In the genomic region with DNA sequence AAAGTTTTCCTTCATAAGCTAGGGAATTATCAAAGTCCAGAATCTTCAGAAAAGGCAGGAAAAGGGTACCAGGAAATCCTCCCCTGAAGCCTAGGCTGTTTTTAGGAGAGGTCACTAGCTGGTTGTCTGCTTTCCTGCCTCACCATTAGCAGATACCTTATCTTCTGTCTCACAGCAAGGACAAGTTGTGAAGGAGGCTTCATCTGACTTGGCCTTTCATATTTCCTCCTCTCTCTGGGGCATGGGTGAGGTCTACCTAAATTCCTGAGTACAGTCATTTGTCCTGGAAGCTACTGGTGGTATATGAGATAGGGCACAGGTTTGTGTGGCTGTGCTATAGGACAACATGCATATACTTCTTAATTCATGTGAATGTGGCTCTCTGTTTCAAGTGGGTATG, we compare ENCODE assay signal across 10 cellular contexts. TPM values are rescaled to one million over a fixed set of nuclear protein-coding genes. Genes with fewer than 3 reads are reported as not detected.
DNase-seq lines count a peak whose midpoint lies in the region; ATAC-seq and TF ChIP-seq lines count a peak whose summit lies in the region.
"Had no signal": no experiment of that assay in that cellular context is flagged by ENCODE, and none has a peak within 500 bp of the region (broad histone marks: within the 10 kb centered on the region; RNA-seq: fewer than 3 reads in every experiment).

No MANE protein-coding gene starts in this region.

- peak overlapping the region; percentile 84 for H3K27ac ChIP-seq in CD4-positive, CD25-positive, alpha-beta regulatory T cell (ENCODE audit: insufficient read depth, low read length, poor library complexity, severe bottlenecking)
- no peak overlapping the region for H3K27ac ChIP-seq in endodermal cell (ENCODE audit: low read depth, low read length)

- H3K4me3 ChIP-seq in CD4-positive, CD25-positive, alpha-beta regulatory T cell (ENCODE audit: low read depth, low read length): peak overlapping the region; percentile 89
- H3K4me3 ChIP-seq in endodermal cell (ENCODE audit: low read length): peak overlapping the region; percentile 91

- TF ChIP-seq CTCF in endodermal cell (conservative IDR thresholded peaks at IDR 0.05) (no peak), osteocyte (IDR thresholded peaks at IDR 0.05) (no peak)

- peaks cover 70% of the 10 kb centered on the region for H3K4me1 ChIP-seq in CD4-positive, CD25-positive, alpha-beta regulatory T cell (ENCODE audit: control insufficient read depth, insufficient read depth, low read length, poor library complexity, severe bottlenecking)
- H3K4me1 ChIP-seq in endodermal cell (ENCODE audit: control insufficient read depth, insufficient read depth, low read length): peaks cover 9% of the 10 kb centered on the region

- peak in 1 of 3 donors; percentile 15 for DNase-seq in CD4-positive, CD25-positive, alpha-beta regulatory T cell
- DNase-seq in NCI-H226 (peak; percentile 26), endodermal cell (no peak), osteocyte (ENCODE audit: extremely low spot score, unreplicated experiment) (no peak), iPS-NIHi11 (ENCODE audit: low spot score) (no peak), glomerular visceral epithelial cell (ENCODE audit: extremely low spot score) (no peak), T-helper 9 cell (no peak)
- DNase-seq: amniotic stem cell, nucleus accumbens had no signal

- H3K36me3 ChIP-seq in CD4-positive, CD25-positive, alpha-beta regulatory T cell (ENCODE audit: control insufficient read depth, insufficient read depth, low read length): peaks cover 4% of the 10 kb centered on the region
- H3K36me3 ChIP-seq in endodermal cell (ENCODE audit: control insufficient read depth, insufficient read depth, low read length): peaks cover 10% of the 10 kb centered on the region

- no peak overlapping the region for H3K9ac ChIP-seq in endodermal cell (ENCODE audit: extremely low read depth, low read length, poor library complexity, severe bottlenecking)

- H3K27me3 Mint-ChIP-seq in CD4-positive, CD25-positive, alpha-beta regulatory T cell: no peaks in the 10 kb centered on the region
- H3K27me3 Mint-ChIP-seq in endodermal cell (ENCODE audit: insufficient read depth): peaks cover 4% of the 10 kb centered on the region
- H3K27me3 Mint-ChIP-seq in osteocyte (ENCODE audit: unreplicated experiment): no peaks in the 10 kb centered on the region

- H3K36me3 Mint-ChIP-seq in CD4-positive, CD25-positive, alpha-beta regulatory T cell: peaks cover 2% of the 10 kb centered on the region
- H3K36me3 Mint-ChIP-seq in endodermal cell (ENCODE audit: low read depth) (peaks cover 2% of the 10 kb centered on the region), osteocyte (ENCODE audit: unreplicated experiment) (peaks cover 6% of the 10 kb centered on the region)

- no peak for ATAC-seq in CD4-positive, CD25-positive, alpha-beta regulatory T cell (ENCODE audit: low read depth in 2 of 2)
- no peak for ATAC-seq in GM18511 (IDR thresholded peaks at IDR 0.05; ENCODE audit: unreplicated experiment)

- peaks cover 40 to 71% (median 54%) of the 10 kb centered on the region in 4 donors for H3K4me1 Mint-ChIP-seq in CD4-positive, CD25-positive, alpha-beta regulatory T cell
- H3K4me1 Mint-ChIP-seq in endodermal cell (peaks cover 62% of the 10 kb centered on the region), osteocyte (ENCODE audit: unreplicated experiment) (peaks cover 62% of the 10 kb centered on the region)

- no peaks in the 10 kb centered on the region for H3K9me3 ChIP-seq in CD4-positive, CD25-positive, alpha-beta regulatory T cell (ENCODE audit: control insufficient read depth in 2 of 2, low read length in 2 of 2)
- no peaks in the 10 kb centered on the region for H3K9me3 ChIP-seq in endodermal cell (ENCODE audit: control insufficient read depth, low read length)

- peak overlapping the region; percentile 75 to 91 (median 89) for H3K27ac Mint-ChIP-seq in CD4-positive, CD25-positive, alpha-beta regulatory T cell
- H3K27ac Mint-ChIP-seq in endodermal cell (no peak overlapping the region), osteocyte (ENCODE audit: unreplicated experiment) (peak overlapping the region; percentile 85)

- H3K27me3 ChIP-seq in CD4-positive, CD25-positive, alpha-beta regulatory T cell (ENCODE audit: control insufficient read depth, insufficient read depth, low read length): no peaks in the 10 kb centered on the region
- H3K27me3 ChIP-seq in endodermal cell (ENCODE audit: control insufficient read depth, insufficient read depth, low read length, poor library complexity, severe bottlenecking): no peaks in the 10 kb centered on the region

- H3K9me3 Mint-ChIP-seq in CD4-positive, CD25-positive, alpha-beta regulatory T cell: no peaks in the 10 kb centered on the region
- H3K9me3 Mint-ChIP-seq in endodermal cell (no peaks in the 10 kb centered on the region), osteocyte (ENCODE audit: unreplicated experiment) (no peaks in the 10 kb centered on the region)

- H3K4me3 Mint-ChIP-seq in CD4-positive, CD25-positive, alpha-beta regulatory T cell: peak overlapping the region; percentile 91 to 92 (median 91)
- H3K4me3 Mint-ChIP-seq in endodermal cell (peak overlapping the region; percentile 74), osteocyte (ENCODE audit: unreplicated experiment) (peak overlapping the region; percentile 87)

RNA-seq across cellular contexts. Expression of gene FOXJ2, which starts 2.3 kb away (rescaled TPM):
- total RNA-seq in CD4-positive, CD25-positive, alpha-beta regulatory T cell: 26.1 TPM
- polyA plus RNA-seq in CD4-positive, CD25-positive, alpha-beta regulatory T cell: 1 to 10 TPM; 6.6 to 9.5 (median 8.1) TPM
- 10 to 100 TPM; 10.8 to 21.2 TPM for total RNA-seq in endodermal cell
- 13.5 TPM for polyA plus RNA-seq in endodermal cell (2013, experiment 1 of 2)
- 13.4 TPM for polyA plus RNA-seq in endodermal cell (2013, experiment 2 of 2)
- 20.3 and 21.4 TPM in 2 replicates for total RNA-seq in osteocyte

RNA-seq across cellular contexts. Expression of gene C3AR1, which starts 31.4 kb away (rescaled TPM):
- total RNA-seq in CD4-positive, CD25-positive, alpha-beta regulatory T cell: 2.7 TPM
- polyA plus RNA-seq in CD4-positive, CD25-positive, alpha-beta regulatory T cell: 10 to 100 TPM in 2 of 4 donors, 1 to 10 TPM in 2; 6.5 to 12.7 (median 9.5) TPM
- total RNA-seq in endodermal cell: not detected
- polyA plus RNA-seq in endodermal cell (2013, experiment 1 of 2): not detected
- polyA plus RNA-seq in endodermal cell (2013, experiment 2 of 2): not detected
- not detected in 2 replicates for total RNA-seq in osteocyte

RNA-seq across cellular contexts. Expression of gene NECAP1, which starts 47.3 kb away (rescaled TPM):
- total RNA-seq in CD4-positive, CD25-positive, alpha-beta regulatory T cell: 78.3 TPM
- polyA plus RNA-seq in CD4-positive, CD25-positive, alpha-beta regulatory T cell: 10 to 100 TPM; 20.5 to 34.8 (median 23.8) TPM
- 10 to 100 TPM; 19.9 to 33.9 TPM for total RNA-seq in endodermal cell
- polyA plus RNA-seq in endodermal cell (2013, experiment 1 of 2): 20.3 TPM
- polyA plus RNA-seq in endodermal cell (2013, experiment 2 of 2): 20.1 TPM
- total RNA-seq in osteocyte: 28.0 and 29.3 TPM in 2 replicates
